ENCODE assay signal across 20 cellular contexts in the genomic region with DNA sequence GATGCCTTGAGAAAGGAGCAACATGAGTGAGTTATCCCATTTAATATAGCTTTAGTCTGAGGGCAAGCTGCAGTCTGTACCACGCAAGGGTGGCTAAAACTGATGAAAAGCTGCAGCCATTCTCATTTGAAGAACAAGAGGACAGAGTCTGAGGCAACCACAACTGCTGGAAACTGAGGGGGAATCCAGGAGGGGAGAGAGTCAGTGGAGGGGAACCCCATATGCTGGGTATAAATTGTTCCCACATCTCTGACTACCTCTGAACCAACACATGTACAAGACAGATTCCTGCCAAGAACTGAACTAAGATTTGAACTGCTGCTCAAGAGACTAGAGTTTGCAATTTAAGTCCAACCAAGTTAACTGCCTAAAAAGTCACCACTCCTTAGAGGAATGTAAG. TPM values are rescaled to one million over a fixed set of nuclear protein-coding genes. Genes with fewer than 3 reads are reported as not detected.
A peak's percentile ranks its signal among the peaks of the same experiment; 100 is the strongest.
DNase-seq lines count a peak whose midpoint lies in the region; ATAC-seq and TF ChIP-seq lines count a peak whose summit lies in the region.
"Had no signal": no experiment of that assay in that cellular context is flagged by ENCODE, and none has a peak within 500 bp of the region (broad histone marks: within the 10 kb centered on the region; RNA-seq: fewer than 3 reads in every experiment).

No MANE protein-coding gene starts in this region.

- H3K4me1 ChIP-seq in CD8-positive, alpha-beta T cell (ENCODE audit: insufficient read depth, low read length) = peaks cover 7% of the 10 kb centered on the region

- H3K27me3 Mint-ChIP-seq in CD8-positive, alpha-beta T cell (ENCODE audit: low read depth) = no peaks in the 10 kb centered on the region
- H3K27me3 Mint-ChIP-seq in activated naive CD8-positive, alpha-beta T cell treated with anti-CD3 and anti-CD28 coated beads for 36 hours = no peaks in the 10 kb centered on the region
- H3K27me3 Mint-ChIP-seq: natural killer cell treated with Interleukin-12 subunit alpha and Interleukin-12 subunit beta and Interleukin-15 and Interleukin-18, amount 100 ng/mL, for 72 hours; T-cell had no signal

- H3K36me3 Mint-ChIP-seq in CD8-positive, alpha-beta T cell = peaks cover 44% of the 10 kb centered on the region
- peaks cover 13% of the 10 kb centered on the region for H3K36me3 Mint-ChIP-seq in activated naive CD8-positive, alpha-beta T cell treated with anti-CD3 and anti-CD28 coated beads for 36 hours

- TF ChIP-seq CTCF in CD8-positive, alpha-beta T cell (IDR thresholded peaks at IDR 0.05) = no peak

- CTCF ChIA-PET in CD8-positive, alpha-beta T cell (lab: Charles Lee) = interaction anchor here (0.6 kb wide), 1 partner anchor 1078 kb away, joined by 3 read pairs; no protein-coding TSS in a partner anchor

- intact Hi-C loops in CD8-positive, alpha-beta T cell (cut with DNase I, micrococcal nuclease) = no loop called here

- H3K4me3 Mint-ChIP-seq in CD8-positive, alpha-beta T cell = no peak overlapping the region
- H3K4me3 Mint-ChIP-seq in activated naive CD8-positive, alpha-beta T cell treated with anti-CD3 and anti-CD28 coated beads for 36 hours = no peak overlapping the region
- H3K4me3 Mint-ChIP-seq: natural killer cell treated with Interleukin-12 subunit alpha and Interleukin-12 subunit beta and Interleukin-15 and Interleukin-18, amount 100 ng/mL, for 72 hours; T-cell had no signal

- H3K4me3 ChIP-seq in CD8-positive, alpha-beta T cell (ENCODE audit: low read depth, low read length) = no peak overlapping the region
- H3K4me3 ChIP-seq: left ventricle myocardium inferior, right lobe of liver, stomach had no signal

- H3K27me3 ChIP-seq in CD8-positive, alpha-beta T cell (ENCODE audit: insufficient read depth, low read length) = no peaks in the 10 kb centered on the region
- H3K27me3 ChIP-seq: right lobe of liver, stomach had no signal

- DNase-seq in CD8-positive, alpha-beta T cell = no peak
- no peak for DNase-seq in activated naive CD8-positive, alpha-beta T cell treated with anti-CD3 and anti-CD28 coated beads for 36 hours
- DNase-seq in inferior parietal cortex (ENCODE audit: extremely low spot score) (no peak), KG1 (lab: John Stamatoyannopoulos, UW) (no peak)
- DNase-seq: activated effector memory CD4-positive, alpha-beta T cell treated with Interleukin-2 at 50 U/mL for 16 hours; DMS53; glutamatergic neuron; left ventricle myocardium inferior; NCI-H1417; NCI-H446 treated with DMSO at 0.1 percent for 48 hours; right lobe of liver; stimulated activated CD4-positive, alpha-beta T cell treated with anti-CD3 and anti-CD28 coated beads, Interleukin-4, amount 100 ng/mL, for 4 hours; stomach; T-cell had no signal

- H3K4me1 Mint-ChIP-seq in CD8-positive, alpha-beta T cell (ENCODE audit: low read depth) = peaks cover 77% of the 10 kb centered on the region
- H3K4me1 Mint-ChIP-seq in activated naive CD8-positive, alpha-beta T cell treated with anti-CD3 and anti-CD28 coated beads for 36 hours = peaks cover 57% of the 10 kb centered on the region

- no peak for ATAC-seq in CD8-positive, alpha-beta T cell
- ATAC-seq in GM18868 (IDR thresholded peaks at IDR 0.05; ENCODE audit: unreplicated experiment) (peak; percentile 83), HG02610 (IDR thresholded peaks at IDR 0.05; ENCODE audit: unreplicated experiment) (peak; percentile 82), HG03342 (IDR thresholded peaks at IDR 0.05; ENCODE audit: unreplicated experiment) (no peak), GM18511 (IDR thresholded peaks at IDR 0.05; ENCODE audit: unreplicated experiment) (no peak)
- ATAC-seq: HepG2, right lobe of liver, T-cell had no signal

- H3K9me3 ChIP-seq in CD8-positive, alpha-beta T cell (ENCODE audit: low read length) = no peaks in the 10 kb centered on the region
- H3K9me3 ChIP-seq: left ventricle myocardium inferior, right lobe of liver, stomach had no signal

- H3K27ac Mint-ChIP-seq in CD8-positive, alpha-beta T cell = peak overlapping the region; percentile 65
- H3K27ac Mint-ChIP-seq in activated naive CD8-positive, alpha-beta T cell treated with anti-CD3 and anti-CD28 coated beads for 36 hours = peak overlapping the region; percentile 61
- H3K27ac Mint-ChIP-seq: T-cell had no signal

- H3K9me3 Mint-ChIP-seq in CD8-positive, alpha-beta T cell = no peaks in the 10 kb centered on the region
- no peaks in the 10 kb centered on the region for H3K9me3 Mint-ChIP-seq in activated naive CD8-positive, alpha-beta T cell treated with anti-CD3 and anti-CD28 coated beads for 36 hours
- H3K9me3 Mint-ChIP-seq: natural killer cell treated with Interleukin-12 subunit alpha and Interleukin-12 subunit beta and Interleukin-15 and Interleukin-18, amount 100 ng/mL, for 72 hours; T-cell had no signal

- H3K27ac ChIP-seq in CD8-positive, alpha-beta T cell (ENCODE audit: low read depth, low read length) = no peak overlapping the region
- H3K27ac ChIP-seq: left ventricle myocardium inferior, right lobe of liver, stomach had no signal

- peaks cover 8% of the 10 kb centered on the region for H3K36me3 ChIP-seq in CD8-positive, alpha-beta T cell (ENCODE audit: insufficient read depth, low read length)

- POLR2A ChIA-PET in CD8-positive, alpha-beta T cell (lab: Charles Lee) = no interaction called here

RNA-seq across cellular contexts. Expression of gene CWC22, which starts 11.4 kb away (rescaled TPM):
- 10 to 100 TPM; 13.8 to 15.3 TPM for total RNA-seq in CD8-positive, alpha-beta T cell
- total RNA-seq in activated naive CD8-positive, alpha-beta T cell treated with anti-CD3 and anti-CD28 coated beads for 36 hours = 10 to 100 TPM; 28.5 to 30.6 TPM

Comparison
In these comparisons a context has a peak if more than half of its experiments do, and no peak if none do; other contexts are left out.
1. ATAC-seq: peak in GM18868 (single experiment) and HG02610 (single experiment); none in CD8-positive, alpha-beta T cell (single experiment), HG03342 (single experiment) and GM18511 (single experiment).